In the genomic region with DNA sequence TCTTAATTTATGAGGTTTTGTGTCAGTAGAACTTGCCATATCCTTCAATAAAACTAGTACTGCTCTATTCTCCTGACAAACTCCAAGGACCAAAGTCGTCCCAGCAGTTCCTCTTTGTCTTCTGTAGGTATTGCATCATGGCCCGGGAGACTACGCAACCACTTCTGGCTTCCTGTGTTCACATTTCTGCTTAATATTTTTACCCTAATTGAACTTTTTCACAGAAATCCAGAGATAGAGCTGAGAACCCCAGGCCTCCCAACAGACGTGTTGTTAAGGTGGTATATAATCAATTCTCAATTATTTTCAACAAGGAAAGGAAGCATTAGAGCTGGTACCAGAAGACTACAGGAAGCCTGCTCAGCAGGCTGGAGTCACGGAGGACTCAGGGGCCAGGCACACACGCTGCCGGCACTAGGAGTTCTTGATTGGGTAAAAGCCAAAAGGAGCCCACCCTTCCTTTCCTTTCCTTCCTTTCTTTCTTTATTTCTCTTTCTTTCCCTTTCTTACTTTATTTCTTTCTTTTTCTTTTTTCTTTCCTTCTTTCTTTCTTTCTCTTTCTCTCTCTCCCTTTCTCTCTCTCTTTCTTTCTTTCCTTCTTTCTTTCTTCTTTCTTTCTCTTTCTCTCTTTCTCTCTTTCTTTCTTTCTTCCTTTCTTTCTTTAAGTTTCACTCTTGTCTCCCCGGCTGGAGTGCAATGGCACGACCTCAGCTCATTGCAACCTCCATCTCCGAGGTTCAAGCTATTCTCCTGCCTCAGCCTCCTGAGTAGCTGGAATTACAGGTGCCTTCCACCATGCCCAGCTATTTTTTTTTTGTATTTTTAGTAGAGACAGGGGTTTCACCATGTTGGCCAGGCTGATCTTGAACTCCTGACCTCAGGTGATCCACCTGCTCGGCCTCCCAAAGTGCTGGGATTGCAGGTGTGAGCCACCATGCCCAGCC, we compare ENCODE assay signal across 14 cellular contexts.
A peak's percentile ranks its signal among the peaks of the same experiment; 100 is the strongest.
DNase-seq lines count a peak whose midpoint lies in the region; ATAC-seq lines count a peak whose summit lies in the region.
"Had no signal": no experiment of that assay in that cellular context is flagged by ENCODE, and none has a peak within 500 bp of the region (broad histone marks: within the 10 kb centered on the region; RNA-seq: fewer than 3 reads in every experiment).

No MANE protein-coding gene starts in this region.

- ATAC-seq in Right ventricle myocardium superior (ENCODE audit: poor library complexity) = peak; percentile 61
- ATAC-seq: activated CD4-positive, alpha-beta T cell treated with anti-CD3 and anti-CD28 coated beads for 36 hours; stimulated activated naive B cell treated with anti-CD40 and anti-IgM and Interleukin-4, amounts not matched to agents 10 μg/mL and 1 μg/mL and 100 μg/mL, for 72 hours had no signal

- intact Hi-C loops in Right ventricle myocardium superior (cut with DNase I) = no loop called here

- peak; percentile 64 for DNase-seq in GDM1 (lab: John Stamatoyannopoulos, UW)
- DNase-seq in SIG-M5 (lab: John Stamatoyannopoulos, UW) = peak; percentile 78
- DNase-seq in Right ventricle myocardium superior = peak; percentile 79
- peak; percentile 72 for DNase-seq in pons (ENCODE audit: low spot score)
- DNase-seq in NCI-H2171 (lab: John Stamatoyannopoulos, UW) = no peak
- DNase-seq in stimulated activated CD4-positive, alpha-beta T cell treated with anti-CD3 and anti-CD28 coated beads, Interleukin-2, amount 100 ng/mL, for 24 hours = no peak
- DNase-seq in middle frontal gyrus (ENCODE audit: extremely low spot score, low spot score) = no peak
- DNase-seq in activated naive CD4-positive, alpha-beta T cell (lab: John Stamatoyannopoulos, UW) = no peak
- DNase-seq: activated CD4-positive, alpha-beta T cell treated with anti-CD3 and anti-CD28 coated beads for 36 hours; brain microvascular endothelial cell; NCI-H1930; SK-N-SH; stimulated activated CD4-positive, alpha-beta T cell treated with anti-CD3 and anti-CD28 coated beads, Interleukin-1b, Interleukin-23, amount 100 ng/mL, for 48 hours; stimulated activated naive B cell treated with anti-CD40 and anti-IgM and Interleukin-4, amounts not matched to agents 10 μg/mL and 1 μg/mL and 100 μg/mL, for 72 hours had no signal

Comparison
In these comparisons a context has a peak if more than half of its experiments do, and no peak if none do; other contexts are left out.
1. DNase-seq: peak in GDM1 (single experiment), SIG-M5 (single experiment), Right ventricle myocardium superior (single experiment) and pons (single experiment); none in NCI-H2171 (single experiment), stimulated activated CD4-positive, alpha-beta T cell treated with anti-CD3 and anti-CD28 coated beads, Interleukin-2, amount 100 ng/mL, for 24 hours (0 of 2), middle frontal gyrus (single experiment) and activated naive CD4-positive, alpha-beta T cell (0 of 4).